ENCODE assay signal across 10 cellular contexts in the genomic region with DNA sequence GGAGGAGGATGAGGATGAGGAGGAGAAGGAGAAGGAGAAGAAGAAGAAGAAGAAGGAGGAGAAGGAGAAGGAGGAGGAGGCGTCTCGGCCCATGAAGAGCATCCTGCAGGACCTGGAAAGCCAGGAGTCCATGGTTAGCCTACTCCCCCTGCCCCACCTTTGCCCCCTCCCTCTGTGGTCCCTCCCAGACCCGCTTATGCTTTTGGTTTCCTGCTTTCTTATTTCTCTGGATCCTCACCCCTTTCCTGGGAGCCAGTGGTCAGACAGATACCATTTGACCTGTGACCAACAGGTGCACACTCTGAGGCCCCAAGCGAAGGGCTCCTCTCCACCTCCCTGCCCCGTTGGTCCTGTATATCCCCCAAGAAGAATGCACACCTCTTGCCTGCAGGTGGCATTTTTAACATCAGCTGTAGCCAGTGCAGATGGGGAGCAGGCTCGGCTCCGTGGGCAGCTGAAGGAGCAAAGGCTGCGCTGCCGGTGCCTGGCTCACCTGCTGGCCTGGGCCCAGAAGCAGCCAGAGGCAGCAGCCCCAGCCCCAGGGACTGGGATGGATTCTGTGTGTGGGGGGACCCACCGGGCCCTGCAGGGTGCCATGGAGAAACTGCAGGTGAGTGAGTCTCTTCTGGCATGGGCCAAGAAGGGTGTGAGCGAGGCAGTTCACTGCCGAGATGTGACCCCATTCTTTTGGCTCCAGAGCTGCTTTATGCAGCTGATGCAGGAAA. TPM values are rescaled to one million over a fixed set of nuclear protein-coding genes. Genes with fewer than 3 reads are reported as not detected.
"Had no signal": no experiment of that assay in that cellular context is flagged by ENCODE, and none has a peak within 500 bp of the region (broad histone marks: within the 10 kb centered on the region; RNA-seq: fewer than 3 reads in every experiment).

No MANE protein-coding gene starts in this region.

- H3K4me1 Mint-ChIP-seq: GM23338, H9 had no signal

- H3K4me3 ChIP-seq: GM23338, K562 had no signal

- H2AFZ ChIP-seq: GM23338 had no signal

- H3K27ac ChIP-seq: HL-60 had no signal

- H3K27ac Mint-ChIP-seq: GM23338, H9 had no signal

- DNase-seq: H9, HCEC 1CT, IMR-90, KG1 had no signal

- FAIRE-seq: H1, H54, K562 had no signal

- H3K4me3 Mint-ChIP-seq: GM23338, H9 had no signal

- H3K4me2 ChIP-seq: GM23338 had no signal

- ATAC-seq: GM23338, K562 had no signal

RNA-seq across cellular contexts. Expression of gene ZNF492, which starts 32.1 kb away (rescaled TPM):
- total RNA-seq: H1, H9, HT1080 had no signal
- polyA plus RNA-seq: H1 had no signal
